In the genomic region with DNA sequence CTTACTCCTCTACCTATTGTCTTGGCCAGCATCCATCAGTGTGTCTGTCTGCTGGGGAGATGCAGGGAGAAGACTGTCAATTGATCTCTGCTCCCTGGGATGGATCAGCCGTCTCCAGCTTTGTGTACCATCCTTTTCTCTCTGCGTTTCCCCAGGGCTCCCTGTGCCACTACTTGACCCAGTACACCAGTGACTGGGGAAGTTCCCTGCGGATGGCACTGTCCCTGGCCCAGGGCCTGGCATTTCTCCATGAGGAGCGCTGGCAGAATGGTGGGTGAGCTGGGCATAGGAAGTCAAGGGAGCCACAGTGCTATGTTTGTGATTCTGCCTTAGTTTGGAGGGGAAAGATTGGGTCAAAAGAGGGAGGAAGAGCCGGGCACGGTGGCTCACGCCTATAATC, we compare ENCODE assay signal across 19 cellular contexts. TPM values are rescaled to one million over a fixed set of nuclear protein-coding genes. Genes with fewer than 3 reads are reported as not detected.
"Had no signal": no experiment of that assay in that cellular context is flagged by ENCODE, and none has a peak within 500 bp of the region (broad histone marks: within the 10 kb centered on the region; RNA-seq: fewer than 3 reads in every experiment).

No MANE protein-coding gene starts in this region.

- H3K27me3 ChIP-seq: heart left ventricle, left lung, pancreas, sigmoid colon had no signal

- DNase-seq: activated CD8-positive, alpha-beta memory T cell treated with anti-CD3 and anti-CD28 coated beads, Interleukin-2, amount 10 ng/mL, durations not matched to agents 7 days and 5 days; activated gamma-delta T cell treated with Interleukin-2 at 50 U/mL for 16 hours; activated T-cell treated with anti-CD3 and anti-CD28 coated beads, Interleukin-2, amount 50 U/mL, for 1 hour; aorta; effector memory CD4-positive, alpha-beta T cell; heart left ventricle; mucosa of descending colon; sigmoid colon had no signal

- H3K9me3 Mint-ChIP-seq: dendritic cell treated with granulocyte-macrophage colony-stimulating factor and Interleukin-4, amounts not matched to agents 40 ng/mL and 50 ng/mL, for 4 days; naive thymus-derived CD8-positive, alpha-beta T cell; stimulated activated naive CD8-positive, alpha-beta T cell treated with anti-CD3 and anti-CD28 coated beads, Interleukin-15, amount 100 ng/mL, for 72 hours; type B pancreatic cell had no signal

- H3K36me3 ChIP-seq: heart left ventricle, left lung, pancreas, sigmoid colon had no signal

- H3K4me3 Mint-ChIP-seq: activated CD8-positive, alpha-beta memory T cell treated with anti-CD3 and anti-CD28 coated beads, Interleukin-2, amount 10 ng/mL, durations not matched to agents 7 days and 5 days; activated naive CD8-positive, alpha-beta T cell; dendritic cell treated with granulocyte-macrophage colony-stimulating factor and Interleukin-4, amounts not matched to agents 40 ng/mL and 50 ng/mL, for 4 days; naive thymus-derived CD8-positive, alpha-beta T cell; stimulated activated naive CD8-positive, alpha-beta T cell treated with anti-CD3 and anti-CD28 coated beads, Interleukin-15, amount 100 ng/mL, for 72 hours; type B pancreatic cell had no signal

- H3K4me3 ChIP-seq: heart left ventricle, left lung, mucosa of descending colon, pancreas, sigmoid colon had no signal

- ATAC-seq: heart left ventricle; naive thymus-derived CD8-positive, alpha-beta T cell had no signal

- H3K27ac Mint-ChIP-seq: activated CD8-positive, alpha-beta memory T cell treated with anti-CD3 and anti-CD28 coated beads, Interleukin-2, amount 10 ng/mL, durations not matched to agents 7 days and 5 days; dendritic cell treated with granulocyte-macrophage colony-stimulating factor and Interleukin-4, amounts not matched to agents 40 ng/mL and 50 ng/mL, for 4 days; type B pancreatic cell had no signal

- H3K9me3 ChIP-seq: heart left ventricle, left lung, mucosa of descending colon, pancreas, sigmoid colon had no signal

- H3K4me1 ChIP-seq: left lung, sigmoid colon had no signal

- H3K36me3 Mint-ChIP-seq: activated CD8-positive, alpha-beta memory T cell treated with anti-CD3 and anti-CD28 coated beads, Interleukin-2, amount 10 ng/mL, durations not matched to agents 7 days and 5 days; activated naive CD8-positive, alpha-beta T cell; naive thymus-derived CD8-positive, alpha-beta T cell; type B pancreatic cell had no signal

- H3K27ac ChIP-seq: heart left ventricle, left lung, pancreas, sigmoid colon had no signal

- H3K27me3 Mint-ChIP-seq: activated CD8-positive, alpha-beta memory T cell treated with anti-CD3 and anti-CD28 coated beads, Interleukin-2, amount 10 ng/mL, durations not matched to agents 7 days and 5 days; activated naive CD8-positive, alpha-beta T cell; naive thymus-derived CD8-positive, alpha-beta T cell; stimulated activated naive CD8-positive, alpha-beta T cell treated with anti-CD3 and anti-CD28 coated beads, Interleukin-15, amount 100 ng/mL, for 72 hours; type B pancreatic cell had no signal

RNA-seq across cellular contexts. Expression of a gene that starts 5.1 kb away (rescaled TPM):
- total RNA-seq: activated CD8-positive, alpha-beta memory T cell treated with anti-CD3 and anti-CD28 coated beads, Interleukin-2, amount 10 ng/mL, durations not matched to agents 7 days and 5 days; aorta; cerebellum; frontal cortex; mammary epithelial cell; naive thymus-derived CD8-positive, alpha-beta T cell; sigmoid colon; temporal lobe had no signal
- polyA plus RNA-seq: mammary epithelial cell; naive thymus-derived CD8-positive, alpha-beta T cell had no signal
